21 cellular contexts compared by ENCODE assay signal in genomic region chr6:33731751-33732282, GRCh38. TPM values are rescaled to one million over a fixed set of nuclear protein-coding genes. Genes with fewer than 3 reads are reported as not detected.
DNase-seq lines count a peak whose midpoint lies in the region; ATAC-seq and TF ChIP-seq lines count a peak whose summit lies in the region.
"Had no signal": no experiment of that assay in that cellular context is flagged by ENCODE, and none has a peak within 500 bp of the region (broad histone marks: within the 10 kb centered on the region; RNA-seq: fewer than 3 reads in every experiment).

No MANE protein-coding gene starts in this region.

- H3K27ac ChIP-seq in lung (ENCODE audit: low read depth in 1 of 2, low read length in 1 of 2) = peak overlapping the region; percentile 1 to 61
- peak overlapping the region; percentile 96 for H3K27ac ChIP-seq in skeletal muscle tissue (ENCODE audit: low read depth, low read length)
- no peak overlapping the region for H3K27ac ChIP-seq in tibial artery
- H3K27ac ChIP-seq: KMS-11, SJSA1 had no signal

- intact Hi-C loops in tibial artery (cut with DNase I; ENCODE audit: low total_unique reads) = no loop called here

- H3K4me1 Mint-ChIP-seq in endothelial cell (ENCODE audit: unreplicated experiment) (no peaks in the 10 kb centered on the region), T-helper 17 cell (peaks cover 4% of the 10 kb centered on the region)
- H3K4me1 Mint-ChIP-seq: activated CD4-positive, alpha-beta memory T cell treated with anti-CD3 and anti-CD28 coated beads, Interleukin-2, amount 10 ng/mL, durations not matched to agents 7 days and 5 days had no signal

- DNase-seq in LNCaP clone FGC (ENCODE audit: low read depth) (peak; percentile 93), endothelial cell (ENCODE audit: low spot score) (no peak), lung (ENCODE audit: low spot score) (no peak), T-helper 17 cell (no peak), tibial artery (no peak)
- DNase-seq in activated CD4-positive, CD25-positive, alpha-beta regulatory T cell (lab: John Stamatoyannopoulos, UW) = no peak
- DNase-seq: activated B cell treated with CpG ODN at 0.5 μM for 24 hours; activated CD4-positive, alpha-beta memory T cell treated with anti-CD3 and anti-CD28 coated beads, Interleukin-2, amount 10 ng/mL, durations not matched to agents 7 days and 5 days; activated naive CD4-positive, alpha-beta T cell treated with anti-CD3 and anti-CD28 coated beads for 36 hours; activated T-cell treated with anti-CD3 and anti-CD28 coated beads, Interleukin-2, amount 50 U/mL, for 1 hour; effector memory CD4-positive, alpha-beta T cell; glutamatergic neuron; mesenchymal stem cell; NCI-H526; nephron progenitor cell; stimulated activated CD4-positive, alpha-beta T cell treated with anti-CD3 and anti-CD28 coated beads, Interleukin-12 subunit alpha, Interleukin-12 subunit beta, amount 100 ng/mL, for 4 hours; stimulated activated CD8-positive, alpha-beta memory T cell treated with anti-CD3 and anti-CD28 coated beads, Interleukin-4, amount 100 ng/mL, for 48 hours had no signal

- 68 to 86% methylated on average over 9 of the region's 9 CpGs for WGBS in lung, 2 donors

- H3K9me3 Mint-ChIP-seq in endothelial cell (ENCODE audit: unreplicated experiment) = no peaks in the 10 kb centered on the region
- H3K9me3 Mint-ChIP-seq: activated B cell treated with CpG ODN at 0.5 μM for 24 hours; activated CD4-positive, alpha-beta memory T cell treated with anti-CD3 and anti-CD28 coated beads, Interleukin-2, amount 10 ng/mL, durations not matched to agents 7 days and 5 days; activated naive CD4-positive, alpha-beta T cell treated with anti-CD3 and anti-CD28 coated beads for 36 hours; nephron progenitor cell had no signal

- H3K36me3 ChIP-seq in lung (ENCODE audit: control insufficient read depth in 2 of 2, insufficient read depth in 2 of 2, low read length in 2 of 2) = peaks cover 0 to 4% of the 10 kb centered on the region in 2 donors
- peaks cover 40 to 52% (median 47%) of the 10 kb centered on the region in 3 donors for H3K36me3 ChIP-seq in skeletal muscle tissue (ENCODE audit: control insufficient read depth in 3 of 3, insufficient read depth in 3 of 3, low read length in 3 of 3)
- H3K36me3 ChIP-seq in tibial artery = no peaks in the 10 kb centered on the region

- ATAC-seq in lung (ENCODE audit: insufficient read depth, low FRiP score) (no peak), T-helper 17 cell (no peak)

- H3K4me1 ChIP-seq in lung (ENCODE audit: control insufficient read depth in 2 of 2, insufficient read depth in 2 of 2, low read length in 2 of 2) (no peaks in the 10 kb centered on the region), skeletal muscle tissue (ENCODE audit: control insufficient read depth in 3 of 3, insufficient read depth in 3 of 3, low read length in 3 of 3) (peaks cover 89 to 98% (median 97%) of the 10 kb centered on the region in 3 donors), tibial artery (peaks cover 0 to under 1% (median 0%) of the 10 kb centered on the region in 4 donors)
- H3K4me1 ChIP-seq: SJSA1 had no signal

- TF ChIP-seq CTCF in LNCaP clone FGC (IDR thresholded peaks at IDR 0.05; ENCODE audit: control insufficient read depth, extremely low read depth, insufficient read depth) (no peak), endothelial cell (IDR thresholded peaks at IDR 0.05; ENCODE audit: unreplicated experiment) (no peak), lung (IDR thresholded peaks at IDR 0.05; ENCODE audit: control extremely low read depth, extremely low read depth) (no peak), tibial artery (IDR thresholded peaks at IDR 0.05) (no peak)

- H3K9me3 ChIP-seq in lung (ENCODE audit: control insufficient read depth in 2 of 2, insufficient read depth in 1 of 2, low read length in 1 of 2) = no peaks in the 10 kb centered on the region
- no peaks in the 10 kb centered on the region for H3K9me3 ChIP-seq in skeletal muscle tissue (ENCODE audit: control insufficient read depth in 3 of 3, low read length in 3 of 3)
- no peaks in the 10 kb centered on the region for H3K9me3 ChIP-seq in T-helper 17 cell (ENCODE audit: control insufficient read depth, low read length, poor library complexity, severe bottlenecking)
- no peaks in the 10 kb centered on the region for H3K9me3 ChIP-seq in tibial artery
- H3K9me3 ChIP-seq: SJSA1 had no signal

- H3K27ac Mint-ChIP-seq in endothelial cell (ENCODE audit: unreplicated experiment) = peak overlapping the region; percentile 36
- no peak overlapping the region for H3K27ac Mint-ChIP-seq in T-helper 17 cell
- H3K27ac Mint-ChIP-seq: activated B cell treated with CpG ODN at 0.5 μM for 24 hours; activated CD4-positive, alpha-beta memory T cell treated with anti-CD3 and anti-CD28 coated beads, Interleukin-2, amount 10 ng/mL, durations not matched to agents 7 days and 5 days; activated naive CD4-positive, alpha-beta T cell treated with anti-CD3 and anti-CD28 coated beads for 36 hours; nephron progenitor cell had no signal

- H3K27me3 Mint-ChIP-seq in endothelial cell (ENCODE audit: unreplicated experiment) = peaks cover 3% of the 10 kb centered on the region
- peaks cover 24% of the 10 kb centered on the region for H3K27me3 Mint-ChIP-seq in T-helper 17 cell
- H3K27me3 Mint-ChIP-seq: activated CD4-positive, alpha-beta memory T cell treated with anti-CD3 and anti-CD28 coated beads, Interleukin-2, amount 10 ng/mL, durations not matched to agents 7 days and 5 days had no signal

- no peaks in the 10 kb centered on the region for H3K27me3 ChIP-seq in lung (ENCODE audit: control insufficient read depth, insufficient read depth)
- no peaks in the 10 kb centered on the region for H3K27me3 ChIP-seq in skeletal muscle tissue (ENCODE audit: control insufficient read depth in 3 of 3, insufficient read depth in 3 of 3, low read length in 3 of 3)
- no peaks in the 10 kb centered on the region for H3K27me3 ChIP-seq in tibial artery
- H3K27me3 ChIP-seq: SJSA1 had no signal

- H3K9ac ChIP-seq in skeletal muscle tissue (ENCODE audit: low read depth in 1 of 3, low read length in 3 of 3) = peak overlapping the region; percentile 61 to 77 (median 73)
- H3K9ac ChIP-seq: KMS-11 had no signal

- H3K36me3 Mint-ChIP-seq in endothelial cell (ENCODE audit: low read depth, unreplicated experiment) = no peaks in the 10 kb centered on the region
- H3K36me3 Mint-ChIP-seq in T-helper 17 cell (ENCODE audit: low read depth) = no peaks in the 10 kb centered on the region

- H3K4me3 ChIP-seq in LNCaP clone FGC (ENCODE audit: low read depth, low read length) (no peak overlapping the region), lung (no peak overlapping the region), skeletal muscle tissue (ENCODE audit: low read length in 3 of 3) (peak overlapping the region in 2 of 3 donors; percentile 28 to 45), tibial artery (no peak overlapping the region)
- H3K4me3 ChIP-seq: SJSA1 had no signal

- H3K4me3 Mint-ChIP-seq in endothelial cell (ENCODE audit: unreplicated experiment) (no peak overlapping the region), T-helper 17 cell (no peak overlapping the region)
- H3K4me3 Mint-ChIP-seq: activated B cell treated with CpG ODN at 0.5 μM for 24 hours; activated CD4-positive, alpha-beta memory T cell treated with anti-CD3 and anti-CD28 coated beads, Interleukin-2, amount 10 ng/mL, durations not matched to agents 7 days and 5 days; activated naive CD4-positive, alpha-beta T cell treated with anti-CD3 and anti-CD28 coated beads for 36 hours; nephron progenitor cell had no signal

RNA-seq across cellular contexts. Expression of gene IP6K3, which starts 14.9 kb away (rescaled TPM):
- total RNA-seq in endothelial cell (ENCODE audit: unreplicated experiment) (not detected), lung (1 to 10 TPM; 1.6 to 3.9 TPM), skeletal muscle tissue (13.6 TPM), T-helper 17 cell (not detected)
- 1 to 10 TPM; 1.3 to 3.4 TPM for polyA plus RNA-seq in lung
- total RNA-seq: activated B cell treated with CpG ODN at 0.5 μM for 24 hours; activated CD4-positive, alpha-beta memory T cell treated with anti-CD3 and anti-CD28 coated beads, Interleukin-2, amount 10 ng/mL, durations not matched to agents 7 days and 5 days; activated naive CD4-positive, alpha-beta T cell treated with anti-CD3 and anti-CD28 coated beads for 36 hours; T-helper 2 cell treated with Interferon-gamma antibody and Interleukin-4, amounts not matched to agents 100 ng/mL and 5 ng/mL, for 36 hours had no signal

RNA-seq across cellular contexts. Expression of gene UQCC2, which starts 20.3 kb away (rescaled TPM):
- total RNA-seq in endothelial cell (ENCODE audit: unreplicated experiment) (54.9 TPM), lung (10 to 100 TPM in 1 of 2 donors, 1 to 10 TPM in 1; 7.8 to 55.4 TPM), skeletal muscle tissue (26.1 TPM), T-helper 17 cell (10 to 100 TPM; 17.3 to 19.8 TPM)
- 100 to 1,000 TPM in 1 of 2 donors, 10 to 100 TPM in 1; 40.8 to 141 TPM for polyA plus RNA-seq in lung

RNA-seq across cellular contexts. Expression of gene LEMD2, which starts 57.1 kb away (rescaled TPM):
- total RNA-seq in endothelial cell (ENCODE audit: unreplicated experiment) (105 TPM), lung (10 to 100 TPM; 54.9 to 63.6 TPM), skeletal muscle tissue (21.9 TPM), T-helper 17 cell (100 to 1,000 TPM; 101 to 120 TPM)
- 10 to 100 TPM; 52.1 to 54.1 TPM for polyA plus RNA-seq in lung

Comparison
In these comparisons a context has a peak if more than half of its experiments do, and no peak if none do; other contexts are left out.
1. H3K4me3 ChIP-seq: peak in skeletal muscle tissue (2 of 3); none in LNCaP clone FGC (single experiment), lung (single experiment) and tibial artery (0 of 2).
2. H3K27ac ChIP-seq: peak in lung (2 of 2) and skeletal muscle tissue (single experiment); none in tibial artery (0 of 2).